Comparison of ENCODE assay signal across 8 cellular contexts in genomic region chr2:223725494-223725893, GRCh38.
DNase-seq lines count a peak whose midpoint lies in the region; ATAC-seq, FAIRE-seq and TF ChIP-seq lines count a peak whose summit lies in the region.

No MANE protein-coding gene starts in this region.

- peak; percentile 97 for ATAC-seq in SK-N-SH treated with all-trans-retinoic acid at 6 μM for 48 hours
- no peak for ATAC-seq in HG03139 (IDR thresholded peaks at IDR 0.05; ENCODE audit: unreplicated experiment)

- DNase-seq in HEK293T (ENCODE audit: extremely low spot score): peak; percentile 59
- DNase-seq in frontal cortex (ENCODE audit: low spot score in 2 of 2): peak; percentile 21 to 74
- DNase-seq in occipital lobe (lab: John Stamatoyannopoulos, UW): peak; percentile 79
- DNase-seq in NCI-H748 (lab: John Stamatoyannopoulos, UW; ENCODE audit: unreplicated experiment): no peak
- DNase-seq in DMS79 treated with DMSO at 0.1 percent for 48 hours (lab: John Stamatoyannopoulos, UW): no peak
- no peak for DNase-seq in NCI-H2029 (lab: John Stamatoyannopoulos, UW)

- CTCF ChIA-PET in HEK293T (lab: Yijun Ruan, JAX): interaction anchor here (0.5 to 0.8 kb wide), 3 partner anchors 73 to 822 kb away, joined by 3 to 4 read pairs (median 3); no protein-coding TSS in a partner anchor

- no peak for FAIRE-seq in frontal cortex (lab: Jason Lieb, UNC)

- POLR2A ChIA-PET in HEK293T (lab: Yijun Ruan, JAX): no interaction called here

TF ChIP-seq in HEK293T, 16 proteins besides CTCF, POLR2A, EP300 and RAD21:
- TF ChIP-seq PKNOX1 (IDR thresholded peaks at IDR 0.05) (no peak), SP1 (IDR thresholded peaks at IDR 0.05) (no peak), ELF4 (IDR thresholded peaks at IDR 0.05) (no peak), FOXA1 (IDR thresholded peaks at IDR 0.05) (no peak), ARNT (IDR thresholded peaks at IDR 0.05) (no peak), TARDBP (IDR thresholded peaks at IDR 0.05) (no peak), NFRKB (IDR thresholded peaks at IDR 0.05) (no peak), BHLHE40 (IDR thresholded peaks at IDR 0.05; ENCODE audit: borderline replicate concordance) (no peak), HDGF (IDR thresholded peaks at IDR 0.05; ENCODE audit: borderline replicate concordance) (no peak), SUZ12 (IDR thresholded peaks at IDR 0.05) (no peak), L3MBTL2 (conservative IDR thresholded peaks at IDR 0.05) (no peak), FOXK2 (IDR thresholded peaks at IDR 0.05) (no peak), FOXM1 (IDR thresholded peaks at IDR 0.05; ENCODE audit: borderline replicate concordance) (no peak), ZNF384 (IDR thresholded peaks at IDR 0.05) (no peak)

TF ChIP-seq in SK-N-SH treated with all-trans-retinoic acid at 6 μM for 48 hours, 23 proteins besides CTCF, POLR2A, EP300 and RAD21:
- TF ChIP-seq TOX (CRISPR knock-in tag; IDR thresholded peaks at IDR 0.05; ENCODE audit: borderline replicate concordance) (peak; percentile 60; the same call in 1 of the 2 replicates), POU6F1 (CRISPR knock-in tag; IDR thresholded peaks at IDR 0.05; ENCODE audit: borderline replicate concordance, low read depth) (no peak; the same call in 1 of the 2 replicates), ISL1 (CRISPR knock-in tag; IDR thresholded peaks at IDR 0.05) (peak; percentile 71), ESRRG (CRISPR knock-in tag; IDR thresholded peaks at IDR 0.05) (no peak; the same call in 1 of the 2 replicates), ARNTL (CRISPR knock-in tag; IDR thresholded peaks at IDR 0.05; ENCODE audit: borderline replicate concordance, low read depth) (no peak), CSRNP3 (CRISPR knock-in tag; IDR thresholded peaks at IDR 0.05) (0 out of 2 replicates have a peak, but pooled peaks have one; percentile 11), ZC3H10 (CRISPR knock-in tag; IDR thresholded peaks at IDR 0.05) (peak; percentile 42; the same call in 1 of the 2 replicates), ZNF8 (CRISPR knock-in tag; IDR thresholded peaks at IDR 0.05) (no peak), CSDC2 (CRISPR knock-in tag; IDR thresholded peaks at IDR 0.05) (no peak), GLIS3 (CRISPR knock-in tag; IDR thresholded peaks at IDR 0.05) (no peak), OSR1 (CRISPR knock-in tag; IDR thresholded peaks at IDR 0.05) (no peak), RARB (CRISPR knock-in tag; IDR thresholded peaks at IDR 0.05) (no peak), TSHZ2 (CRISPR knock-in tag; IDR thresholded peaks at IDR 0.05) (no peak), ZNF70 (CRISPR knock-in tag; IDR thresholded peaks at IDR 0.05) (no peak), PATZ1 (CRISPR knock-in tag; IDR thresholded peaks at IDR 0.05; ENCODE audit: borderline replicate concordance) (peak; percentile 30; the same call in 1 of the 2 replicates), CREB5 (CRISPR knock-in tag; IDR thresholded peaks at IDR 0.05; ENCODE audit: low read depth) (peak; percentile 76; the same call in 1 of the 2 replicates), ZFP30 (CRISPR knock-in tag; IDR thresholded peaks at IDR 0.05) (no peak), TCF4 (CRISPR knock-in tag; IDR thresholded peaks at IDR 0.05; ENCODE audit: borderline replicate concordance) (peak; percentile 28; the same call in 1 of the 2 replicates), PPARA (CRISPR knock-in tag; IDR thresholded peaks at IDR 0.05; ENCODE audit: borderline replicate concordance) (no peak), BACH2 (CRISPR knock-in tag; IDR thresholded peaks at IDR 0.05; ENCODE audit: borderline replicate concordance) (no peak), ZNF565 (CRISPR knock-in tag; conservative IDR thresholded peaks at IDR 0.05; ENCODE audit: low read depth) (no peak), ZFP3 (CRISPR knock-in tag; IDR thresholded peaks at IDR 0.05) (no peak; the same call in 1 of the 2 replicates), SNAI2 (CRISPR knock-in tag; IDR thresholded peaks at IDR 0.05) (peak; percentile 70; the same call in 1 of the 2 replicates)

Comparison
In these comparisons a context has a peak if more than half of its experiments do, and no peak if none do; other contexts are left out.
1. DNase-seq: peak in HEK293T (single experiment), frontal cortex (2 of 2) and occipital lobe (single experiment); none in NCI-H748 (single experiment), DMS79 treated with DMSO at 0.1 percent for 48 hours (single experiment) and NCI-H2029 (single experiment).